ENCODE assay signal across 18 cellular contexts in genomic region chr19:5111051-5111450, GRCh38.
DNase-seq lines count a peak whose midpoint lies in the region; ATAC-seq, FAIRE-seq and TF ChIP-seq lines count a peak whose summit lies in the region.
"Had no signal": no experiment of that assay in that cellular context is flagged by ENCODE, and none has a peak within 500 bp of the region (broad histone marks: within the 10 kb centered on the region; RNA-seq: fewer than 3 reads in every experiment).

No MANE protein-coding gene starts in this region.

- no peak for TF ChIP-seq CTCF in cardiac muscle cell (IDR thresholded peaks at IDR 0.05; ENCODE audit: low read depth, low read length)
- no peak for TF ChIP-seq CTCF in heart left ventricle (IDR thresholded peaks at IDR 0.05)
- TF ChIP-seq CTCF in GM12878 (IDR thresholded peaks at IDR 0.05 in 2 of 3, conservative IDR thresholded peaks at IDR 0.05 in 1 of 3; ENCODE audit: control insufficient read depth in 2 of 3, extremely low read depth in 1 of 3, insufficient read depth in 1 of 3, low read depth in 3 of 3, low read length in 3 of 3): no peak

- H3K9me3 ChIP-seq in cardiac muscle cell (ENCODE audit: low read depth) (no peaks in the 10 kb centered on the region), heart left ventricle (no peaks in the 10 kb centered on the region), GM12878 (replicated peaks; ENCODE audit: control insufficient read depth, insufficient read depth, low read length) (no peaks in the 10 kb centered on the region; the same call in 2 of the 3 replicates)

- intact Hi-C loops in heart left ventricle (cut with DNase I): no loop called here
- intact Hi-C loops in GM12878 (cut with micrococcal nuclease; ENCODE audit: unreplicated experiment): no loop called here

- no peak for TF ChIP-seq POLR2A in heart left ventricle (IDR thresholded peaks at IDR 0.05)
- TF ChIP-seq POLR2A in GM12878 (IDR thresholded peaks at IDR 0.05; ENCODE audit: low read depth, low read length): peak; percentile 12; the same call in 1 of the 2 replicates

- BruUV-seq in GM12878 (replicated peaks; lab: Mats Ljungman, UMichigan): no TSS peak

- no peak overlapping the region for H3K4me2 ChIP-seq in GM12878 (ENCODE audit: control insufficient read depth, insufficient read depth)
- H3K4me2 ChIP-seq: BLaER1 treated with 17β-estradiol and CSF1 and Interleukin-3, amounts not matched to agents 10 nM and 100 nM; KMS-11 had no signal

- H3K9ac ChIP-seq in GM12878 (ENCODE audit: control insufficient read depth, insufficient read depth, low read length): no peak overlapping the region
- H3K9ac ChIP-seq: BLaER1 treated with 17β-estradiol and CSF1 and Interleukin-3, amounts not matched to agents 10 nM and 100 nM; KMS-11 had no signal

- TF ChIP-seq RAD21 in GM12878 (IDR thresholded peaks at IDR 0.05; ENCODE audit: insufficient read depth, low read depth, low read length): no peak

- ATAC-seq in heart left ventricle: no peak
- no peak for ATAC-seq in GM12878
- ATAC-seq in esophagus mucosa: peak; percentile 12
- ATAC-seq in GM21529 (IDR thresholded peaks at IDR 0.05; ENCODE audit: unreplicated experiment): no peak
- ATAC-seq: CD8-positive, alpha-beta T cell had no signal

- H3K27me3 ChIP-seq in cardiac muscle cell (no peaks in the 10 kb centered on the region), heart left ventricle (no peaks in the 10 kb centered on the region), GM12878 (replicated peaks in 1 of 2; ENCODE audit: control insufficient read depth in 2 of 2, insufficient read depth in 2 of 2, low read length in 1 of 2) (no peaks in the 10 kb centered on the region)
- H3K27me3 ChIP-seq: BLaER1 treated with 17β-estradiol and CSF1 and Interleukin-3, amounts not matched to agents 10 nM and 100 nM had no signal

- peaks cover 8% of the 10 kb centered on the region for H3K36me3 ChIP-seq in cardiac muscle cell
- peaks cover 0 to 59% (median 31%) of the 10 kb centered on the region in 9 donors for H3K36me3 ChIP-seq in heart left ventricle
- H3K36me3 ChIP-seq in GM12878 (ENCODE audit: control insufficient read depth in 2 of 2, insufficient read depth in 2 of 2, low read length in 1 of 2): peaks cover 1 to 6% of the 10 kb centered on the region in 2 experiments; a peak in 3 of 4 replicates

- H3K4me3 ChIP-seq in cardiac muscle cell: no peak overlapping the region
- H3K4me3 ChIP-seq in heart left ventricle: no peak overlapping the region
- H3K4me3 ChIP-seq in GM12878: no peak overlapping the region
- H3K4me3 ChIP-seq: BLaER1 treated with 17β-estradiol and CSF1 and Interleukin-3, amounts not matched to agents 10 nM and 100 nM had no signal

- no peaks in the 10 kb centered on the region for H4K20me1 ChIP-seq in GM12878 (ENCODE audit: control insufficient read depth, insufficient read depth)

- TF ChIP-seq EP300 in GM12878 (IDR thresholded peaks at IDR 0.05; ENCODE audit: borderline replicate concordance in 1 of 2, control insufficient read depth in 1 of 2, low read depth in 2 of 2, low read length in 2 of 2): no peak

- SMC1A ChIA-PET in GM12878 (lab: Charles Lee; ENCODE audit: uncharacterized antibody, unreplicated experiment): no interaction called here

- CTCF ChIA-PET in GM12878 (lab: Yijun Ruan, JAX): no interaction called here

- POLR2A ChIA-PET in GM12878 (lab: Charles Lee): no interaction called here

- DNase-seq in cardiac muscle cell (ENCODE audit: low read depth in 1 of 2, low spot score in 1 of 2) (no peak), heart left ventricle (no peak), GM12878 (ENCODE audit: low read depth, low spot score) (no peak), GM03348 (ENCODE audit: low spot score) (no peak), SKM-1 (lab: John Stamatoyannopoulos, UW; ENCODE audit: unreplicated experiment) (no peak)
- DNase-seq: Calu3; CD8-positive, alpha-beta T cell; DMS79 treated with DMSO at 0.1 percent for 48 hours; GF-D8; GOT3; H9 had no signal

- 92 to 97% (median 94%) methylated on average over 15 to 21 of the region's 21 CpGs for WGBS in heart left ventricle, 4 donors
- WGBS in GM12878 (ENCODE audit: insufficient coverage, insufficient replicate concordance, low lambda C conversion rate, missing lambda C conversion rate): 95% methylated on average over 21 of the region's 21 CpGs

- RAD21 ChIA-PET in GM12878 (lab: Charles Lee; ENCODE audit: unreplicated experiment): no interaction called here

- no peaks in the 10 kb centered on the region for H3K79me2 ChIP-seq in GM12878 (ENCODE audit: control insufficient read depth, insufficient read depth, low read length)

- FAIRE-seq in GM12878 (lab: Jason Lieb, UNC): no peak
- FAIRE-seq: GM12891, GM18507 had no signal

- in situ Hi-C loops in GM12878 (cut with MboI): no loop called here

- H3K27ac ChIP-seq in cardiac muscle cell (peak overlapping the region; percentile 99), heart left ventricle (no peak overlapping the region), GM12878 (ENCODE audit: control insufficient read depth, insufficient read depth) (no peak overlapping the region)
- H3K27ac ChIP-seq: 22Rv1; BLaER1 treated with 17β-estradiol and CSF1 and Interleukin-3, amounts not matched to agents 10 nM and 100 nM; KMS-11 had no signal

- no peak overlapping the region for H2AFZ ChIP-seq in GM12878 (ENCODE audit: control insufficient read depth, low read depth, low read length)

- H3K4me1 ChIP-seq in cardiac muscle cell (ENCODE audit: low read depth): peaks cover 51% of the 10 kb centered on the region
- H3K4me1 ChIP-seq in heart left ventricle: peaks cover 0 to 50% (median 15%) of the 10 kb centered on the region in 12 donors
- no peaks in the 10 kb centered on the region for H3K4me1 ChIP-seq in GM12878 (ENCODE audit: control insufficient read depth, insufficient read depth, low read length)

TF ChIP-seq in GM12878, 131 proteins besides CTCF, POLR2A, EP300 and RAD21:
- TF ChIP-seq KDM1A (IDR thresholded peaks at IDR 0.05; ENCODE audit: borderline replicate concordance): no peak
